In the genomic region with DNA sequence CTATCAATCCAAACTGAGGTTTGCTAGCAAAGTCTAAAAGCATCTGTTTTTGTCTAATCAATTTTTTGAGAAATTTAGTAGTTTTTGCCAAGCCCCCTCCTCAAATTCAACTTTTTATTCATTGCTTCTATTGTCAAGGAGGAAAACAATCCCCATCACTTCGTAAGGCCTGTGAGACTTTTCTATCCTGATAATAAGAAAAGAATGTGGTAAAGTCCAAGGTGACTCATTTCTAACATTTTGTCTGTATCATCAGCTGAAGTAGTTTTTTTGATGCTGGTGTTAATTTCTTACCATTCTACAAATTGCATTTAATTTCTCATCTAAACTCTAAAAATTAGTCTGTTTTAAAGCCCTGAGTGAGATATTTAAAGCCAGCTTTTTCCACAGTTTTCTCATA, we compare ENCODE assay signal across 20 cellular contexts. TPM values are rescaled to one million over a fixed set of nuclear protein-coding genes. Genes with fewer than 3 reads are reported as not detected.
DNase-seq lines count a peak whose midpoint lies in the region; ATAC-seq and TF ChIP-seq lines count a peak whose summit lies in the region.
"Had no signal": no experiment of that assay in that cellular context is flagged by ENCODE, and none has a peak within 500 bp of the region (broad histone marks: within the 10 kb centered on the region; RNA-seq: fewer than 3 reads in every experiment).

No MANE protein-coding gene starts in this region.

- H3K9me3 ChIP-seq in breast epithelium (no peaks in the 10 kb centered on the region), RWPE2 (ENCODE audit: severe bottlenecking) (no peaks in the 10 kb centered on the region)
- H3K9me3 ChIP-seq: Peyer's patch, thoracic aorta had no signal

- no peaks in the 10 kb centered on the region for H3K36me3 Mint-ChIP-seq in MCF 10A (ENCODE audit: insufficient read depth, unreplicated experiment)
- H3K36me3 Mint-ChIP-seq: CD4-positive, CD25-positive, alpha-beta regulatory T cell had no signal

- H3K4me3 Mint-ChIP-seq in MCF 10A (ENCODE audit: unreplicated experiment) = no peak overlapping the region
- H3K4me3 Mint-ChIP-seq: activated CD4-positive, alpha-beta T cell treated with anti-CD3 and anti-CD28 coated beads, Interleukin-2, amount 10 ng/mL, durations not matched to agents 24 days and 14 days; CD4-positive, CD25-positive, alpha-beta regulatory T cell; neural crest cell had no signal

- peaks cover 6% of the 10 kb centered on the region for H3K4me1 Mint-ChIP-seq in MCF 10A (ENCODE audit: insufficient read depth, unreplicated experiment)
- H3K4me1 Mint-ChIP-seq: CD4-positive, CD25-positive, alpha-beta regulatory T cell; neural crest cell had no signal

- no peaks in the 10 kb centered on the region for H3K27me3 Mint-ChIP-seq in MCF 10A (ENCODE audit: insufficient read depth, unreplicated experiment)
- H3K27me3 Mint-ChIP-seq: activated CD4-positive, alpha-beta T cell treated with anti-CD3 and anti-CD28 coated beads, Interleukin-2, amount 10 ng/mL, durations not matched to agents 24 days and 14 days; CD4-positive, CD25-positive, alpha-beta regulatory T cell had no signal

- H3K36me3 ChIP-seq in breast epithelium = no peaks in the 10 kb centered on the region
- H3K36me3 ChIP-seq in RWPE2 (ENCODE audit: low read depth) = no peaks in the 10 kb centered on the region
- H3K36me3 ChIP-seq: Peyer's patch, thoracic aorta had no signal

- H3K27me3 ChIP-seq in breast epithelium (no peaks in the 10 kb centered on the region), RWPE2 (ENCODE audit: insufficient read depth, poor library complexity, severe bottlenecking) (no peaks in the 10 kb centered on the region)
- H3K27me3 ChIP-seq: Peyer's patch had no signal

- no peaks in the 10 kb centered on the region for H3K9me3 Mint-ChIP-seq in MCF 10A (ENCODE audit: unreplicated experiment)
- H3K9me3 Mint-ChIP-seq: activated CD4-positive, alpha-beta T cell treated with anti-CD3 and anti-CD28 coated beads, Interleukin-2, amount 10 ng/mL, durations not matched to agents 24 days and 14 days; neural crest cell had no signal

- CTCF ChIA-PET in MCF 10A (lab: Yijun Ruan, JAX) = interaction anchor here (1.5 kb wide), 1 partner anchor 56 kb away, joined by 3 read pairs; no protein-coding TSS in a partner anchor

- ATAC-seq in RWPE2 (ENCODE audit: low read depth) = peak; percentile 70; the same call in 1 of the 3 replicates
- ATAC-seq in GM21576 (IDR thresholded peaks at IDR 0.05; ENCODE audit: unreplicated experiment) = no peak

- TF ChIP-seq CTCF in MCF 10A (IDR thresholded peaks at IDR 0.05; ENCODE audit: unreplicated experiment) (no peak), breast epithelium (IDR thresholded peaks at IDR 0.05) (no peak), RWPE2 (IDR thresholded peaks at IDR 0.05; ENCODE audit: poor library complexity, severe bottlenecking) (no peak)

- H3K4me1 ChIP-seq in breast epithelium (no peaks in the 10 kb centered on the region), RWPE2 (ENCODE audit: insufficient read depth, poor library complexity, severe bottlenecking) (peaks cover 9% of the 10 kb centered on the region)
- H3K4me1 ChIP-seq: Peyer's patch had no signal

- BruUV-seq in MCF 10A (replicated peaks; lab: Mats Ljungman, UMichigan) = no TSS peak

- DNase-seq in MCF 10A (ENCODE audit: unreplicated experiment) (peak; percentile 11), breast epithelium (ENCODE audit: low spot score in 2 of 2) (no peak), RWPE2 (ENCODE audit: low spot score) (no peak), fibroblast of peridontal ligament (ENCODE audit: extremely low read depth) (peak; percentile 24), ecto neural progenitor cell (ENCODE audit: low spot score) (no peak), NCI-H1092 treated with DMSO at 0.1 percent for 48 hours (lab: John Stamatoyannopoulos, UW) (no peak)
- DNase-seq in activated CD4-positive, CD25-positive, alpha-beta regulatory T cell treated with anti-CD3 and anti-CD28 coated beads, Interleukin-2, amount 50 U/mL, for 72 hours = no peak
- DNase-seq: activated CD4-positive, alpha-beta T cell treated with anti-CD3 and anti-CD28 coated beads, Interleukin-2, amount 10 ng/mL, durations not matched to agents 24 days and 14 days; activated gamma-delta T cell; amniotic stem cell; CD4-positive, CD25-positive, alpha-beta regulatory T cell; cerebellar nuclear complex; DND-41; foreskin melanocyte; midbrain; NCI-H1694; Peyer's patch had no signal

- H3K27ac ChIP-seq in breast epithelium (no peak overlapping the region), RWPE2 (ENCODE audit: poor library complexity, severe bottlenecking) (no peak overlapping the region)
- H3K27ac ChIP-seq: Peyer's patch, thoracic aorta had no signal

- TF ChIP-seq POLR2A in breast epithelium (IDR thresholded peaks at IDR 0.05) = no peak

- POLR2A ChIA-PET in MCF 10A (lab: Yijun Ruan, JAX) = interaction anchor here (0.7 kb wide), 1 partner anchor 1698 kb away, joined by 3 read pairs; no protein-coding TSS in a partner anchor

- no peak overlapping the region for H3K4me3 ChIP-seq in breast epithelium
- no peak overlapping the region for H3K4me3 ChIP-seq in RWPE2 (ENCODE audit: severe bottlenecking)
- H3K4me3 ChIP-seq: Peyer's patch, thoracic aorta had no signal

- intact Hi-C loops in MCF 10A (cut with micrococcal nuclease) (no loop called here), breast epithelium (cut with DNase I; ENCODE audit: low total_unique reads) (no loop called here)

- no peak overlapping the region for H3K27ac Mint-ChIP-seq in MCF 10A (ENCODE audit: low read depth, unreplicated experiment)
- H3K27ac Mint-ChIP-seq: activated CD4-positive, alpha-beta T cell treated with anti-CD3 and anti-CD28 coated beads, Interleukin-2, amount 10 ng/mL, durations not matched to agents 24 days and 14 days; CD4-positive, CD25-positive, alpha-beta regulatory T cell had no signal

RNA-seq across cellular contexts. Expression of gene ANK3, which starts 11.7 kb away (rescaled TPM):
- total RNA-seq in MCF 10A (2022) (3.3 and 6.7 TPM in 2 replicates), breast epithelium (10 to 100 TPM; 10.2 to 93.2 (median 57.4) TPM)

Comparison
In these comparisons a context has a peak if more than half of its experiments do, and no peak if none do; other contexts are left out.
1. DNase-seq: peak in MCF 10A (single experiment) and fibroblast of peridontal ligament (single experiment); none in breast epithelium (0 of 2), RWPE2 (single experiment), ecto neural progenitor cell (single experiment), activated CD4-positive, CD25-positive, alpha-beta regulatory T cell treated with anti-CD3 and anti-CD28 coated beads, Interleukin-2, amount 50 U/mL, for 72 hours (single experiment) and NCI-H1092 treated with DMSO at 0.1 percent for 48 hours (single experiment).